15 cellular contexts compared by ENCODE assay signal in genomic region chr6:39214846-39215639, GRCh38. TPM values are rescaled to one million over a fixed set of nuclear protein-coding genes. Genes with fewer than 3 reads are reported as not detected.
DNase-seq lines count a peak whose midpoint lies in the region; ATAC-seq and TF ChIP-seq lines count a peak whose summit lies in the region.
"Had no signal": no experiment of that assay in that cellular context is flagged by ENCODE, and none has a peak within 500 bp of the region (broad histone marks: within the 10 kb centered on the region; RNA-seq: fewer than 3 reads in every experiment).

No MANE protein-coding gene starts in this region.

- POLR2A ChIA-PET in PC-9 (lab: Charles Lee; ENCODE audit: unreplicated experiment) = interaction anchor here (0.8 to 1.0 kb wide), 2 partner anchors 11 to 1747 kb away, joined by 3 read pairs; no protein-coding TSS in a partner anchor
- POLR2A ChIA-PET in SK-N-SH (lab: Yijun Ruan, JAX) = interaction anchor here (0.6 kb wide), 1 partner anchor 50 kb away, joined by 4 read pairs; no protein-coding TSS in a partner anchor

- no peak overlapping the region for H2AFZ ChIP-seq in PC-9
- no peak overlapping the region for H2AFZ ChIP-seq in SK-N-SH (ENCODE audit: low read depth)

- H3K36me3 ChIP-seq in right atrium auricular region = no peaks in the 10 kb centered on the region
- peaks cover 18% of the 10 kb centered on the region for H3K36me3 ChIP-seq in PC-9 (ENCODE audit: low read depth)
- no peaks in the 10 kb centered on the region for H3K36me3 ChIP-seq in liver (ENCODE audit: control insufficient read depth in 4 of 4, insufficient read depth in 3 of 4, low read depth in 1 of 4, low read length in 3 of 4)
- no peaks in the 10 kb centered on the region for H3K36me3 ChIP-seq in aorta (ENCODE audit: control insufficient read depth in 1 of 2, insufficient read depth in 2 of 2, low read length in 1 of 2)
- H3K36me3 ChIP-seq in SK-N-SH (replicated peaks in 1 of 2; ENCODE audit: control insufficient read depth in 1 of 2, insufficient read depth in 2 of 2, low read length in 1 of 2) = no peaks in the 10 kb centered on the region
- H3K36me3 ChIP-seq: uterus had no signal

- H3K4me1 ChIP-seq in right cardiac atrium (ENCODE audit: control insufficient read depth, insufficient read depth, low read length) = no peaks in the 10 kb centered on the region
- H3K4me1 ChIP-seq in right atrium auricular region = peaks cover 0 to 11% of the 10 kb centered on the region in 2 donors
- peaks cover 68% of the 10 kb centered on the region for H3K4me1 ChIP-seq in PC-9 (replicated peaks; ENCODE audit: insufficient read depth)
- H3K4me1 ChIP-seq in liver (ENCODE audit: control insufficient read depth in 4 of 4, insufficient read depth in 4 of 4, low read length in 3 of 4) = peaks cover 19 to 85% (median 76%) of the 10 kb centered on the region in 4 donors
- H3K4me1 ChIP-seq in aorta (ENCODE audit: control insufficient read depth in 1 of 2, insufficient read depth in 2 of 2, low read length in 2 of 2) = no peaks in the 10 kb centered on the region
- H3K4me1 ChIP-seq in SK-N-SH (ENCODE audit: control insufficient read depth in 1 of 2, insufficient read depth in 2 of 2, low read depth in 1 of 2, low read length in 1 of 2) = no peaks in the 10 kb centered on the region
- H3K4me1 ChIP-seq: psoas muscle, uterus had no signal

- peak overlapping the region in 1 of 2 donors; percentile 49 for H3K9ac ChIP-seq in liver (ENCODE audit: low read depth in 1 of 2, low read length in 2 of 2)
- H3K9ac ChIP-seq in SK-N-SH = no peak overlapping the region

- intact Hi-C loops in right cardiac atrium (cut with DNase I) (no loop called here), PC-9 (cut with micrococcal nuclease; ENCODE audit: unreplicated experiment) (loop anchor here (1.0 kb wide), 4 partner anchors 11 to 46 kb away; partner anchors contain the start of gene KCNK5), aorta (cut with DNase I) (no loop called here), posterior vena cava (cut with DNase I) (no loop called here)

- H3K27ac ChIP-seq in right cardiac atrium (ENCODE audit: low read length) (no peak overlapping the region), right atrium auricular region (no peak overlapping the region), PC-9 (0 out of 2 replicates have a peak overlapping the region, but pooled peaks have one; percentile 41), liver (ENCODE audit: low read depth in 1 of 2, low read length in 2 of 2) (peak overlapping the region; percentile 76 to 90), aorta (ENCODE audit: low read depth in 1 of 2, low read length in 2 of 2) (no peak overlapping the region), SK-N-SH (ENCODE audit: low read depth in 2 of 2, low read length in 1 of 2) (no peak overlapping the region)
- H3K27ac ChIP-seq: psoas muscle, uterus had no signal

- peak; percentile 59 to 68 for ATAC-seq in right cardiac atrium
- peak; percentile 19 for ATAC-seq in aorta (ENCODE audit: low FRiP score)
- ATAC-seq: activated CD4-positive, CD25-positive, alpha-beta regulatory T cell treated with anti-CD3 and anti-CD28 coated beads, Interleukin-2, amount 50 U/mL, for 24 hours; psoas muscle had no signal

- no peaks in the 10 kb centered on the region for H3K9me3 ChIP-seq in right cardiac atrium (ENCODE audit: control insufficient read depth, low read length)
- H3K9me3 ChIP-seq in right atrium auricular region = no peaks in the 10 kb centered on the region
- H3K9me3 ChIP-seq in PC-9 (ENCODE audit: insufficient read depth, low read depth) = no peaks in the 10 kb centered on the region
- no peaks in the 10 kb centered on the region for H3K9me3 ChIP-seq in liver (ENCODE audit: control insufficient read depth in 4 of 4, low read length in 3 of 4)
- H3K9me3 ChIP-seq in aorta (ENCODE audit: control insufficient read depth, low read length) = no peaks in the 10 kb centered on the region
- no peaks in the 10 kb centered on the region for H3K9me3 ChIP-seq in SK-N-SH
- H3K9me3 ChIP-seq: psoas muscle, uterus had no signal

- TF ChIP-seq EP300 in SK-N-SH (IDR thresholded peaks at IDR 0.05; ENCODE audit: borderline replicate concordance in 1 of 2, low read depth in 1 of 2, low read length in 1 of 2) = no peak

- H3K27me3 ChIP-seq in right cardiac atrium (ENCODE audit: control insufficient read depth, insufficient read depth) = no peaks in the 10 kb centered on the region
- H3K27me3 ChIP-seq in right atrium auricular region = no peaks in the 10 kb centered on the region
- no peaks in the 10 kb centered on the region for H3K27me3 ChIP-seq in PC-9 (ENCODE audit: insufficient read depth, low read depth)
- no peaks in the 10 kb centered on the region for H3K27me3 ChIP-seq in liver (ENCODE audit: control insufficient read depth in 4 of 4, insufficient read depth in 4 of 4, low read length in 3 of 4)
- no peaks in the 10 kb centered on the region for H3K27me3 ChIP-seq in aorta (ENCODE audit: control insufficient read depth in 1 of 2, insufficient read depth in 2 of 2, low read length in 1 of 2)
- H3K27me3 ChIP-seq in SK-N-SH (ENCODE audit: insufficient read depth) = no peaks in the 10 kb centered on the region
- H3K27me3 ChIP-seq: uterus had no signal

- CTCF ChIA-PET in PC-9 (lab: Charles Lee) (interaction anchor here (0.8 kb wide), 1 partner anchor 19 kb away, joined by 3 read pairs; no protein-coding TSS in a partner anchor), SK-N-SH (lab: Yijun Ruan, JAX) (interaction anchor here (1.1 to 1.8 kb wide), 2 partner anchors 15 to 722 kb away, joined by 3 to 4 read pairs; partner anchors contain the start of gene KCNK5)

- peak overlapping the region; percentile 30; the same call in 1 of the 2 replicates for H3K4me2 ChIP-seq in PC-9
- no peak overlapping the region for H3K4me2 ChIP-seq in SK-N-SH

- H3K4me3 ChIP-seq in right cardiac atrium (ENCODE audit: low read length) = no peak overlapping the region
- H3K4me3 ChIP-seq in right atrium auricular region = no peak overlapping the region
- H3K4me3 ChIP-seq in PC-9 = no peak overlapping the region
- no peak overlapping the region for H3K4me3 ChIP-seq in liver (ENCODE audit: low read depth in 1 of 3, low read length in 3 of 3)
- no peak overlapping the region for H3K4me3 ChIP-seq in aorta (ENCODE audit: low read length in 2 of 2)
- no peak overlapping the region for H3K4me3 ChIP-seq in SK-N-SH (ENCODE audit: low read depth in 2 of 2, low read length in 1 of 2)
- H3K4me3 ChIP-seq: psoas muscle, uterus had no signal

- peaks cover 12% of the 10 kb centered on the region for H3F3A ChIP-seq in PC-9 (ENCODE audit: insufficient read depth, low read depth)
- H3F3A ChIP-seq in SK-N-SH (replicated peaks; ENCODE audit: insufficient read depth) = no peaks in the 10 kb centered on the region

- H3K79me2 ChIP-seq in PC-9 (ENCODE audit: low read depth) (peaks cover 89% of the 10 kb centered on the region), SK-N-SH (ENCODE audit: insufficient read depth) (no peaks in the 10 kb centered on the region)

- DNase-seq in right cardiac atrium (peak in 1 of 3 donors; percentile 68), right atrium auricular region (ENCODE audit: low spot score) (no peak), PC-9 (peak; percentile 80 to 85), aorta (no peak), SK-N-SH (no peak), posterior vena cava (ENCODE audit: low spot score) (no peak)
- DNase-seq in stimulated activated CD4-positive, alpha-beta T cell treated with anti-CD3 and anti-CD28 coated beads, Interleukin-12 subunit alpha, Interleukin-12 subunit beta, amount 100 ng/mL, for 4 hours = no peak
- DNase-seq: activated T-cell treated with anti-CD3 and anti-CD28 coated beads, Interleukin-2, amount 50 U/mL, for 1 hour; cortex of kidney; NCI-H187 treated with DMSO at 0.1 percent for 48 hours; psoas muscle; stimulated activated CD4-positive, alpha-beta T cell treated with anti-CD3 and anti-CD28 coated beads, Interleukin-2, amount 100 ng/mL, for 24 hours; uterus had no signal

- TF ChIP-seq CTCF in right atrium auricular region (IDR thresholded peaks at IDR 0.05) = no peak
- no peak for TF ChIP-seq CTCF in PC-9 (conservative IDR thresholded peaks at IDR 0.05)
- TF ChIP-seq CTCF in liver (IDR thresholded peaks at IDR 0.05; ENCODE audit: low read depth, low read length, missing input control) = no peak
- no peak for TF ChIP-seq CTCF in SK-N-SH (IDR thresholded peaks at IDR 0.05)

- H3K9me2 ChIP-seq in PC-9 (ENCODE audit: insufficient read depth) = no peaks in the 10 kb centered on the region
- H3K9me2 ChIP-seq in SK-N-SH = no peaks in the 10 kb centered on the region

- 29% methylated on average over 10 of the region's 10 CpGs for WGBS in right cardiac atrium
- WGBS in liver = 28% methylated on average over 10 of the region's 10 CpGs
- WGBS in aorta, 2 donors = 16 to 17% methylated on average over 10 of the region's 10 CpGs
- 48% methylated on average over 9 of the region's 10 CpGs for WGBS in SK-N-SH (ENCODE audit: low lambda C conversion rate)

- peak; percentile 18 to 37 for TF ChIP-seq RAD21 in liver (IDR thresholded peaks at IDR 0.05)
- no peak for TF ChIP-seq RAD21 in SK-N-SH (IDR thresholded peaks at IDR 0.05; ENCODE audit: low read length)

- H4K20me1 ChIP-seq in PC-9 (ENCODE audit: insufficient read depth) = peaks cover 23% of the 10 kb centered on the region
- H4K20me1 ChIP-seq in SK-N-SH (ENCODE audit: insufficient read depth) = no peaks in the 10 kb centered on the region

- BruUV-seq in PC-9 (replicated peaks; lab: Mats Ljungman, UMichigan) = no TSS peak

TF ChIP-seq in liver, 16 proteins besides CTCF, POLR2A, EP300 and RAD21 (continues in another document):
- TF ChIP-seq YY1 (IDR thresholded peaks at IDR 0.05) = peak; percentile 35
- TF ChIP-seq HNF4G (IDR thresholded peaks at IDR 0.05) = peak; percentile 1
- TF ChIP-seq HNF4A (conservative IDR thresholded peaks at IDR 0.05) = peak; percentile 47 to 60
- TF ChIP-seq RXRA (IDR thresholded peaks at IDR 0.05) = peak; percentile 65 to 75
- peak in 1 of 2 donors; percentile 34 for TF ChIP-seq JUND (IDR thresholded peaks at IDR 0.05)

TF ChIP-seq in SK-N-SH, 30 proteins besides CTCF, POLR2A, EP300 and RAD21 (continues in another document):
- TF ChIP-seq ELF1 (IDR thresholded peaks at IDR 0.05) = no peak

RNA-seq across cellular contexts. Expression of gene KCNK5, which starts 14.2 kb away (rescaled TPM):
- total RNA-seq in right cardiac atrium (1 to 10 TPM; 1.1 to 1.9 (median 1.4) TPM), right atrium auricular region (1 to 10 TPM; 1.1 to 2.0 TPM), PC-9 (2021) (11.9 and 14.3 TPM in 2 replicates), liver (10 to 100 TPM in 1 of 2 donors, 1 to 10 TPM in 1; 3.7 to 19.1 TPM), aorta (1 to 10 TPM; 1.2 to 5.2 TPM), posterior vena cava (1 to 10 TPM in 1 of 2 donors, under 1 TPM in 1; 0.76 to 2.1 TPM)
- polyA plus RNA-seq in right cardiac atrium (1.4 TPM), liver (1 to 10 TPM; 5.4 to 9.6 TPM), aorta (1 to 10 TPM in 1 of 2 donors, not detected in 1; 3.9 TPM), SK-N-SH (2012; rRNA removed) (0.03 TPM in 1 of 2 replicates, not detected in the other)
- 0.03 and 0.05 TPM in 2 replicates for polyA plus RNA-seq in SK-N-SH (2012; cell fraction: cytosol; rRNA removed)
- 0.04 TPM in 2 replicates for polyA plus RNA-seq in SK-N-SH (2012; cell fraction: nucleus; rRNA removed)

Comparison
In these comparisons a context has a peak if more than half of its experiments do, and no peak if none do; other contexts are left out.
1. DNase-seq: peak in PC-9 (2 of 2); none in right atrium auricular region (single experiment), aorta (0 of 2), stimulated activated CD4-positive, alpha-beta T cell treated with anti-CD3 and anti-CD28 coated beads, Interleukin-12 subunit alpha, Interleukin-12 subunit beta, amount 100 ng/mL, for 4 hours (single experiment), SK-N-SH (single experiment) and posterior vena cava (single experiment).
2. H3K27ac ChIP-seq: peak in PC-9 (single experiment) and liver (2 of 2); none in right cardiac atrium (single experiment), right atrium auricular region (0 of 2), aorta (0 of 2) and SK-N-SH (0 of 2).